12 cellular contexts compared by ENCODE assay signal in genomic region chr19:41218249-41218614, GRCh38. TPM values are rescaled to one million over a fixed set of nuclear protein-coding genes. Genes with fewer than 3 reads are reported as not detected.
A peak's percentile ranks its signal among the peaks of the same experiment; 100 is the strongest.
DNase-seq lines count a peak whose midpoint lies in the region; ATAC-seq and TF ChIP-seq lines count a peak whose summit lies in the region.
"Had no signal": no experiment of that assay in that cellular context is flagged by ENCODE, and none has a peak within 500 bp of the region (broad histone marks: within the 10 kb centered on the region; RNA-seq: fewer than 3 reads in every experiment).

No MANE protein-coding gene starts in this region.

- no peaks in the 10 kb centered on the region for H3K9me3 ChIP-seq in upper lobe of left lung

- DNase-seq in Right ventricle myocardium inferior (ENCODE audit: missing footprints) = peak; percentile 9
- no peak for DNase-seq in left ventricle myocardium superior
- no peak for DNase-seq in epithelial cell of proximal tubule (ENCODE audit: low read depth)
- DNase-seq in upper lobe of left lung = no peak
- DNase-seq in AG20443 (ENCODE audit: low spot score) = no peak
- DNase-seq: activated CD8-positive, alpha-beta T cell treated with anti-CD3 and anti-CD28 coated beads for 36 hours; NCI-H1436 treated with DMSO at 0.1 percent for 48 hours; SHP77 treated with DMSO at 0.1 percent for 48 hours had no signal

- no peaks in the 10 kb centered on the region for H3K9me3 Mint-ChIP-seq in nephron
- H3K9me3 Mint-ChIP-seq: activated CD8-positive, alpha-beta T cell treated with anti-CD3 and anti-CD28 coated beads for 36 hours; central memory CD8-positive, alpha-beta T cell had no signal

- no peak for TF ChIP-seq POLR2A in upper lobe of left lung (IDR thresholded peaks at IDR 0.05)

- peaks cover 0 to 22% (median 6%) of the 10 kb centered on the region in 4 donors for H3K4me1 ChIP-seq in upper lobe of left lung

- H3K4me1 Mint-ChIP-seq in nephron = peaks cover 42% of the 10 kb centered on the region

- no peak for TF ChIP-seq EP300 in upper lobe of left lung (IDR thresholded peaks at IDR 0.05)

- intact Hi-C loops in Right ventricle myocardium inferior (cut with DNase I) = no loop called here
- intact Hi-C loops in left ventricle myocardium superior (cut with micrococcal nuclease) = no loop called here

- 66 to 78% methylated on average over 5 to 7 of the region's 7 CpGs for WGBS in upper lobe of left lung, 2 donors

- peaks cover 0 to 5% (median 0%) of the 10 kb centered on the region in 4 donors for H3K36me3 ChIP-seq in upper lobe of left lung

- peak overlapping the region; percentile 96 to 98 (median 97) for H3K4me3 Mint-ChIP-seq in nephron
- H3K4me3 Mint-ChIP-seq: activated CD8-positive, alpha-beta T cell treated with anti-CD3 and anti-CD28 coated beads for 36 hours; central memory CD8-positive, alpha-beta T cell had no signal

- peaks cover 0 to 9% (median 1%) of the 10 kb centered on the region in 4 donors for H3K27me3 ChIP-seq in upper lobe of left lung

- TF ChIP-seq CTCF in epithelial cell of proximal tubule (conservative IDR thresholded peaks at IDR 0.05; ENCODE audit: low read depth, low read length) = no peak
- TF ChIP-seq CTCF in nephron (IDR thresholded peaks at IDR 0.05; ENCODE audit: unreplicated experiment in 3 of 3) = no peak
- TF ChIP-seq CTCF in upper lobe of left lung (IDR thresholded peaks at IDR 0.05) = no peak

- H3K27ac ChIP-seq in upper lobe of left lung = peak overlapping the region; percentile 77 to 89 (median 88)

- H3K27me3 Mint-ChIP-seq in nephron (ENCODE audit: low read depth) = peaks cover 8% of the 10 kb centered on the region

- H3K4me3 ChIP-seq in epithelial cell of proximal tubule (ENCODE audit: low read depth, low read length) (peak overlapping the region; percentile 85), upper lobe of left lung (peak overlapping the region in 3 of 4 donors; percentile 52 to 63 (median 55))

- ATAC-seq in Right ventricle myocardium inferior (no peak), left ventricle myocardium superior (no peak), upper lobe of left lung (ENCODE audit: low FRiP score in 2 of 2) (no peak), HG03378 (IDR thresholded peaks at IDR 0.05; ENCODE audit: unreplicated experiment) (no peak), GM19463 (IDR thresholded peaks at IDR 0.05; ENCODE audit: unreplicated experiment) (no peak)
- ATAC-seq: activated CD8-positive, alpha-beta T cell treated with anti-CD3 and anti-CD28 coated beads for 36 hours had no signal

- H3K27ac Mint-ChIP-seq in nephron = peak overlapping the region; percentile 88 to 95 (median 93)
- H3K27ac Mint-ChIP-seq: activated CD8-positive, alpha-beta T cell treated with anti-CD3 and anti-CD28 coated beads for 36 hours had no signal

- H3K36me3 Mint-ChIP-seq in nephron (ENCODE audit: low read depth) = peaks cover 12% of the 10 kb centered on the region

RNA-seq across cellular contexts. Expression of gene AXL, which starts 0.8 kb away (rescaled TPM):
- total RNA-seq in Right ventricle myocardium inferior (19.8 TPM), left ventricle myocardium superior (13.8 TPM), epithelial cell of proximal tubule (206 and 343 TPM in 2 replicates), upper lobe of left lung (10 to 100 TPM; 28.4 to 96.9 (median 71.7) TPM)

RNA-seq across cellular contexts. Expression of gene CYP2S1, which starts 25.2 kb away (rescaled TPM):
- total RNA-seq in Right ventricle myocardium inferior (0.73 TPM), left ventricle myocardium superior (0.87 TPM), epithelial cell of proximal tubule (4.9 and 24.7 TPM in 2 replicates), upper lobe of left lung (10 to 100 TPM in 4 of 6 donors, 1 to 10 TPM in 2; 5.2 to 40.6 (median 20.1) TPM)
- total RNA-seq: activated CD8-positive, alpha-beta T cell treated with anti-CD3 and anti-CD28 coated beads for 36 hours had no signal

RNA-seq across cellular contexts. Expression of gene HNRNPUL1, which starts 45.9 kb away (rescaled TPM):
- total RNA-seq in Right ventricle myocardium inferior (110 TPM), left ventricle myocardium superior (128 TPM), epithelial cell of proximal tubule (154 and 177 TPM in 2 replicates), upper lobe of left lung (100 to 1,000 TPM; 152 to 351 (median 211) TPM)
